8 cellular contexts compared by ENCODE assay signal in the genomic region with DNA sequence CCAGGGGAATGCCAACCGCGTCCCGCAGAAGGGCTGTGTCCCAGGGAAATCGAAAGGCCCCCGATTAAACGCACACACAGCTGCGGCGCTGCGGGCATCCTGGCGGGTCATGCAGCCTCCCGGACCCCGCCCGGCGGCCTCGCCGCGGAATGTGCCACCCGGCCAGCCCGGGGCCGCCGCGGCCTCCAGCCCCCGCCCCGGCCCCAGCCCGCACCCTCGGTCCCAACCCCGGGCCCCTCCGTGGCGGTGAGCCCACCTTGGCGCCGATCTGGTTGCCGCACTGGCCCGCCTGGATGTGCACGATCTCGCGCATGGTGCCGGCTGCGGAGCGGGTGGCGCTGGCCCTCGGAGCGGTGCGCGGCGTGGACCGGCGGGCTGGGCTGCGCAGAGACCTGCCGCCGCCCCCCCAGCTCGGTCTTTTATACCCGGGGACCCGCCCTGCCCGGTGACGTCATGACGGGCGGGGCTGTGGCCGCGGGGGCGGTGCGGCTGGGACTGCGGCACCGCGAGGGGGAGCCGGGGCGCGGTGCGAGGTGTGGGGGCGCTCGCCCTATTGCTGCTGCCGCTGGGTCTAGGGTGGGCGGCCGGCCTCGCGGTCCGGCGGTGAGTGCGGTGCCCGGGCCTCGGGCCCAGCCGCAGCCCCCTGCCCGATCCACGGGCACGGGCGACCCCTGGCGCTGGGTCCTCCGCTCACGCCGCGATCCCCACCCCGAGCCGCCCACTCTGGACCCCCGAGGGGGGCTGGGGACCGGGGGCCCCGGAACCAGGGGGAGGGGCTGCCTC. TPM values are rescaled to one million over a fixed set of nuclear protein-coding genes. Genes with fewer than 3 reads are reported as not detected.
DNase-seq lines count a peak whose midpoint lies in the region; ATAC-seq and TF ChIP-seq lines count a peak whose summit lies in the region.

Gene TUBB2A (minus strand): TSS at position 394 of the 783 bp plus-strand sequence. CDS start 81 bp downstream, at position 313.

- peaks cover 40% of the 10 kb centered on the region for H3K4me1 Mint-ChIP-seq in chondrocyte (ENCODE audit: low read depth)

- peak within 1 kb of the TSS; percentile 90 for H3K4me3 Mint-ChIP-seq in chondrocyte (ENCODE audit: unreplicated experiment)

- H3K36me3 Mint-ChIP-seq in chondrocyte (ENCODE audit: low read depth) = peaks cover 16% of the 10 kb centered on the region

- ATAC-seq in HG02763 (IDR thresholded peaks at IDR 0.05; ENCODE audit: unreplicated experiment) = peak; percentile 88

- H3K9me3 Mint-ChIP-seq in chondrocyte (ENCODE audit: low read depth) = no peaks in the 10 kb centered on the region

- DNase-seq in NCI-H187 (lab: John Stamatoyannopoulos, UW) (peak; percentile 10 to 66), NCI-H187 treated with DMSO at 0.1 percent for 48 hours (lab: John Stamatoyannopoulos, UW) (no peak), NCI-H2029 treated with DMSO at 0.1 percent for 48 hours (lab: John Stamatoyannopoulos, UW) (peak; percentile 40), chondrocyte (ENCODE audit: low spot score) (no peak), kidney tubule cell (ENCODE audit: low spot score) (peak; percentile 85)
- peak; percentile 85 for DNase-seq in activated CD4-positive, alpha-beta T cell treated with anti-CD3 and anti-CD28 coated beads for 1 hour
- peak; percentile 55 to 82 (median 76) for DNase-seq in stimulated activated CD4-positive, alpha-beta T cell treated with anti-CD3 and anti-CD28 coated beads, Interleukin-1b, Interleukin-23, amount 100 ng/mL, for 24 hours (ENCODE audit: low read depth in 4 of 4, low spot score in 1 of 4)

- H3K27me3 Mint-ChIP-seq in chondrocyte (ENCODE audit: low read depth) = no peaks in the 10 kb centered on the region

- TF ChIP-seq CTCF in chondrocyte (IDR thresholded peaks at IDR 0.05) = peak; percentile 80

- H3K27ac Mint-ChIP-seq in chondrocyte (ENCODE audit: unreplicated experiment) = peak within 1 kb of the TSS; percentile 92

RNA-seq across cellular contexts. Expression of gene TUBB2A, which starts in this region (rescaled TPM):
- total RNA-seq in chondrocyte = 212 to 290 TPM (median 223 TPM) in 3 replicates

Comparison
In these comparisons a context has a peak if more than half of its experiments do, and no peak if none do; other contexts are left out.
1. DNase-seq: peak in NCI-H187 (2 of 2), NCI-H2029 treated with DMSO at 0.1 percent for 48 hours (single experiment), activated CD4-positive, alpha-beta T cell treated with anti-CD3 and anti-CD28 coated beads for 1 hour (single experiment), kidney tubule cell (single experiment) and stimulated activated CD4-positive, alpha-beta T cell treated with anti-CD3 and anti-CD28 coated beads, Interleukin-1b, Interleukin-23, amount 100 ng/mL, for 24 hours (4 of 4); none in NCI-H187 treated with DMSO at 0.1 percent for 48 hours (single experiment) and chondrocyte (single experiment).